Comparison of ENCODE assay signal across 36 cellular contexts in the genomic region with DNA sequence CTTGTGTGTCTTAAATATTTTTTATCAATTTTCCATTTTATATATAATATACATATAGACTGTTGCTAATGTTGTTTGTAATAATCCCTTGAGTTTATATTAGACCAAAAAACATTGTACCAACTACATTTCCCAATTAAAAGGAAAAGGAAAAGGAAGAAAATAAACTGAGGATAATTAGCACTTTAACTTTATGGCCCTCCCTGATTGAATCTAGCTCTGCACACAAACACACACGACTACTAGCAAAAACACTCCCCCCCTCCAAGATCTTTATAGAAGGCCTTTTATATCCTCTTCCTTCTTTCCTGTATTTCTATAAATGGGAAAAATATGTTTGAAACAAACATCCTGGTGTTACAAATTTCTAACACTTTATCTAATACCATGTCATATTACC.
"Had no signal": no experiment of that assay in that cellular context is flagged by ENCODE, and none has a peak within 500 bp of the region (broad histone marks: within the 10 kb centered on the region; RNA-seq: fewer than 3 reads in every experiment).

No MANE protein-coding gene starts in this region.

- H3K27me3 Mint-ChIP-seq: activated B cell treated with CpG ODN at 0.5 μM for 24 hours; activated CD4-positive, alpha-beta memory T cell treated with anti-CD3 and anti-CD28 coated beads for 36 hours; activated CD4-positive, alpha-beta T cell treated with anti-CD3 and anti-CD28 coated beads, Interleukin-2, amount 10 ng/mL, durations not matched to agents 24 days and 14 days; activated CD8-positive, alpha-beta T cell treated with anti-CD3 and anti-CD28 coated beads for 36 hours; activated naive CD8-positive, alpha-beta T cell treated with anti-CD3 and anti-CD28 coated beads for 36 hours; activated T-helper 17 cell treated with anti-CD3 and anti-CD28 coated beads, Interleukin-2, amount 50 U/mL, for 72 hours had no signal

- H3K27me3 ChIP-seq: adrenal gland, body of pancreas, brain microvascular endothelial cell, breast epithelium had no signal

- H3K4me3 ChIP-seq: adrenal gland, body of pancreas, breast epithelium had no signal

- ATAC-seq: activated CD8-positive, alpha-beta T cell treated with anti-CD3 and anti-CD28 coated beads for 36 hours; activated naive CD4-positive, alpha-beta T cell treated with anti-CD3 and anti-CD28 coated beads, Interleukin-2, amount 50 U/mL, for 72 hours; activated T-cell treated with anti-CD3 and anti-CD28 coated beads, Interleukin-2, amount 50 U/mL, for 4 hours; activated T-cell treated with anti-CD3 and anti-CD28 coated beads, Interleukin-2, amount 50 U/mL, for 72 hours; activated T-helper 17 cell treated with anti-CD3 and anti-CD28 coated beads, Interleukin-2, amount 50 U/mL, for 72 hours; body of pancreas had no signal

- H3K27ac ChIP-seq: adrenal gland, body of pancreas, brain microvascular endothelial cell, breast epithelium, VCaP had no signal

- DNase-seq: activated B cell treated with CpG ODN at 0.5 μM for 24 hours; activated CD4-positive, alpha-beta memory T cell treated with anti-CD3 and anti-CD28 coated beads for 36 hours; activated CD4-positive, alpha-beta T cell treated with anti-CD3 and anti-CD28 coated beads for 4 hours; activated CD4-positive, alpha-beta T cell treated with anti-CD3 and anti-CD28 coated beads, Interleukin-2, amount 10 ng/mL, durations not matched to agents 24 days and 14 days; activated CD4-positive, alpha-beta T cell treated with anti-CD3 and anti-CD28 coated beads, Interleukin-2, amount 50 U/mL, for 1 hour; activated CD4-positive, alpha-beta T cell treated with anti-CD3 and anti-CD28 coated beads, Interleukin-2, amount 50 U/mL, for 4 hours; activated CD4-positive, CD25-positive, alpha-beta regulatory T cell treated with anti-CD3 and anti-CD28 coated beads, Interleukin-2, amount 50 U/mL, for 72 hours; activated CD8-positive, alpha-beta memory T cell treated with anti-CD3 and anti-CD28 coated beads, Interleukin-2, amount 50 U/mL, for 4 hours; activated CD8-positive, alpha-beta T cell treated with anti-CD3 and anti-CD28 coated beads for 36 hours; activated effector memory CD4-positive, alpha-beta T cell treated with anti-CD3 and anti-CD28 coated beads, Interleukin-2, amount 50 U/mL, for 16 hours; activated gamma-delta T cell treated with Interleukin-2 at 50 U/mL for 16 hours; activated naive CD4-positive, alpha-beta T cell; activated naive CD4-positive, alpha-beta T cell treated with anti-CD3 and anti-CD28 coated beads for 36 hours; activated naive CD4-positive, alpha-beta T cell treated with anti-CD3 and anti-CD28 coated beads, Interleukin-2, amount 50 U/mL, for 16 hours; activated naive CD8-positive, alpha-beta T cell treated with anti-CD3 and anti-CD28 coated beads for 36 hours; activated T-cell treated with anti-CD3 and anti-CD28 coated beads for 4 hours; activated T-cell treated with anti-CD3 and anti-CD28 coated beads, Interleukin-2, amount 50 U/mL, for 1 hour; activated T-cell treated with anti-CD3 and anti-CD28 coated beads, Interleukin-2, amount 50 U/mL, for 4 hours; activated T-cell treated with anti-CD3 and anti-CD28 coated beads, Interleukin-2, amount 50 U/mL, for 72 hours; adrenal gland; amniotic stem cell; aorta; body of pancreas; brain microvascular endothelial cell; central memory CD4-positive, alpha-beta T cell; T-helper 2 cell; T-helper 9 cell had no signal

- H3K9me3 ChIP-seq: adrenal gland, body of pancreas, breast epithelium had no signal

- H3K36me3 ChIP-seq: adrenal gland, brain microvascular endothelial cell, breast epithelium had no signal

- H3K9me3 Mint-ChIP-seq: activated B cell treated with CpG ODN at 0.5 μM for 24 hours; activated CD4-positive, alpha-beta memory T cell treated with anti-CD3 and anti-CD28 coated beads for 36 hours; activated CD4-positive, alpha-beta T cell treated with anti-CD3 and anti-CD28 coated beads, Interleukin-2, amount 10 ng/mL, durations not matched to agents 24 days and 14 days; activated CD8-positive, alpha-beta T cell treated with anti-CD3 and anti-CD28 coated beads for 36 hours; activated naive CD4-positive, alpha-beta T cell treated with anti-CD3 and anti-CD28 coated beads for 36 hours; activated naive CD8-positive, alpha-beta T cell treated with anti-CD3 and anti-CD28 coated beads for 36 hours; activated T-cell treated with anti-CD3 and anti-CD28 coated beads, Interleukin-2, amount 50 U/mL, for 4 hours; activated T-helper 1 cell treated with anti-CD3 and anti-CD28 coated beads, Interleukin-12 subunit alpha, Interleukin-12 subunit beta, Interleukin-2, Interleukin-4 antibody, amounts not matched to agents 30 ng/mL and 10 ng/mL and 1 ng/mL, durations not matched to agents 14 hours and 24 hours and 36 hours; activated T-helper 17 cell treated with anti-CD3 and anti-CD28 coated beads, Interleukin-2, amount 50 U/mL, for 72 hours; T-helper 1 cell treated with Interleukin-12 subunit alpha and Interleukin-12 subunit beta and Interleukin-4 antibody, amounts not matched to agents 30 μg/mL and 1 μg/mL, for 36 hours; T-helper 2 cell treated with Interferon-gamma antibody and Interleukin-4, amounts not matched to agents 5 μg/mL and 100 μg/mL, for 36 hours had no signal

- FAIRE-seq: astrocyte, TTC549 had no signal

- H3K27ac Mint-ChIP-seq: activated B cell treated with CpG ODN at 0.5 μM for 24 hours; activated CD4-positive, alpha-beta memory T cell treated with anti-CD3 and anti-CD28 coated beads for 36 hours; activated CD4-positive, alpha-beta T cell treated with anti-CD3 and anti-CD28 coated beads, Interleukin-2, amount 10 ng/mL, durations not matched to agents 24 days and 14 days; activated CD8-positive, alpha-beta T cell treated with anti-CD3 and anti-CD28 coated beads for 36 hours; activated naive CD4-positive, alpha-beta T cell treated with anti-CD3 and anti-CD28 coated beads for 36 hours; activated naive CD4-positive, alpha-beta T cell treated with anti-CD3 and anti-CD28 coated beads, Interleukin-2, amount 50 U/mL, for 72 hours; activated naive CD8-positive, alpha-beta T cell treated with anti-CD3 and anti-CD28 coated beads for 36 hours; activated T-cell treated with anti-CD3 and anti-CD28 coated beads, Interleukin-2, amount 50 U/mL, for 72 hours; activated T-helper 1 cell treated with anti-CD3 and anti-CD28 coated beads, Interleukin-12 subunit alpha, Interleukin-12 subunit beta, Interleukin-2, Interleukin-4 antibody, amounts not matched to agents 30 ng/mL and 10 ng/mL and 1 ng/mL, durations not matched to agents 14 hours and 24 hours and 36 hours; activated T-helper 17 cell treated with anti-CD3 and anti-CD28 coated beads, Interleukin-2, amount 50 U/mL, for 72 hours; T-helper 1 cell treated with Interleukin-12 subunit alpha and Interleukin-12 subunit beta and Interleukin-4 antibody, amounts not matched to agents 30 μg/mL and 1 μg/mL, for 36 hours; T-helper 2 cell treated with Interferon-gamma antibody and Interleukin-4, amounts not matched to agents 5 μg/mL and 100 μg/mL, for 36 hours had no signal

- H3K4me1 ChIP-seq: adrenal gland, body of pancreas, breast epithelium had no signal

- H3K4me1 Mint-ChIP-seq: activated B cell treated with CpG ODN at 0.5 μM for 24 hours; activated CD4-positive, alpha-beta T cell treated with anti-CD3 and anti-CD28 coated beads, Interleukin-2, amount 10 ng/mL, durations not matched to agents 24 days and 14 days; activated naive CD8-positive, alpha-beta T cell treated with anti-CD3 and anti-CD28 coated beads for 36 hours; activated T-helper 17 cell treated with anti-CD3 and anti-CD28 coated beads, Interleukin-2, amount 50 U/mL, for 72 hours had no signal

- H3K36me3 Mint-ChIP-seq: activated CD4-positive, alpha-beta memory T cell treated with anti-CD3 and anti-CD28 coated beads for 36 hours; activated naive CD4-positive, alpha-beta T cell treated with anti-CD3 and anti-CD28 coated beads, Interleukin-2, amount 50 U/mL, for 72 hours; activated naive CD8-positive, alpha-beta T cell treated with anti-CD3 and anti-CD28 coated beads for 36 hours had no signal

- H3K4me3 Mint-ChIP-seq: activated B cell treated with CpG ODN at 0.5 μM for 24 hours; activated CD4-positive, alpha-beta memory T cell treated with anti-CD3 and anti-CD28 coated beads for 36 hours; activated CD4-positive, alpha-beta T cell treated with anti-CD3 and anti-CD28 coated beads, Interleukin-2, amount 10 ng/mL, durations not matched to agents 24 days and 14 days; activated CD8-positive, alpha-beta T cell treated with anti-CD3 and anti-CD28 coated beads for 36 hours; activated naive CD4-positive, alpha-beta T cell treated with anti-CD3 and anti-CD28 coated beads for 36 hours; activated naive CD8-positive, alpha-beta T cell treated with anti-CD3 and anti-CD28 coated beads for 36 hours; activated T-cell treated with anti-CD3 and anti-CD28 coated beads, Interleukin-2, amount 50 U/mL, for 4 hours; activated T-cell treated with anti-CD3 and anti-CD28 coated beads, Interleukin-2, amount 50 U/mL, for 72 hours; activated T-helper 1 cell treated with anti-CD3 and anti-CD28 coated beads, Interleukin-12 subunit alpha, Interleukin-12 subunit beta, Interleukin-2, Interleukin-4 antibody, amounts not matched to agents 30 ng/mL and 10 ng/mL and 1 ng/mL, durations not matched to agents 14 hours and 24 hours and 36 hours; activated T-helper 17 cell treated with anti-CD3 and anti-CD28 coated beads, Interleukin-2, amount 50 U/mL, for 72 hours; T-helper 1 cell treated with Interleukin-12 subunit alpha and Interleukin-12 subunit beta and Interleukin-4 antibody, amounts not matched to agents 30 μg/mL and 1 μg/mL, for 36 hours; T-helper 2 cell treated with Interferon-gamma antibody and Interleukin-4, amounts not matched to agents 5 μg/mL and 100 μg/mL, for 36 hours had no signal
